ENCODE assay signal across 22 cellular contexts in the genomic region with DNA sequence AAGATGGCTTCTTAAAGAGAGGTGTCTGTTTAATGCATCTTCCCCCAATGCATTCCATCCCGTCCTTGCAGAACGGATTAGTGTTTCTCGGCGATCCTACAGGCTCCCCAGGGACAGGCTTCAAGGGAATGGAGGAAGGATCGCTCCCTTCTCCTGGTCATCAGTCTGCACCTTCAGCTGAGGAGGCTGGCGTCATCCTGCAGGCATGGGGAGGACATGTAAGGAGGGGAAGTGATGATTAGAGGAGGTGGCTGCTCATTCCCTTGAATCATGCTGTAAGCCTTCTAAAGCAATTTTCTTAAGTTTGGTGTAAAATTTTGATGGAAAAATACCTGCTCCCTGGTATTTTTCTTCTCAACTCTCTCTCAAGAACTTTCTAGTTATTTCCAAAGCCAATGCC.
A peak's percentile ranks its signal among the peaks of the same experiment; 100 is the strongest.
DNase-seq lines count a peak whose midpoint lies in the region; ATAC-seq, FAIRE-seq and TF ChIP-seq lines count a peak whose summit lies in the region.
"Had no signal": no experiment of that assay in that cellular context is flagged by ENCODE, and none has a peak within 500 bp of the region (broad histone marks: within the 10 kb centered on the region; RNA-seq: fewer than 3 reads in every experiment).

No MANE protein-coding gene starts in this region.

- no peaks in the 10 kb centered on the region for H3K79me2 ChIP-seq in Karpas-422 (ENCODE audit: low read length)

- no peaks in the 10 kb centered on the region for H3K36me3 Mint-ChIP-seq in activated naive CD4-positive, alpha-beta T cell treated with anti-CD3 and anti-CD28 coated beads, Interleukin-2, amount 50 U/mL, for 72 hours
- H3K36me3 Mint-ChIP-seq in central memory CD8-positive, alpha-beta T cell (ENCODE audit: insufficient read depth): peaks cover 5% of the 10 kb centered on the region

- no peak overlapping the region for H3K4me2 ChIP-seq in Karpas-422 (ENCODE audit: low read depth, low read length, poor library complexity, severe bottlenecking)
- H3K4me2 ChIP-seq: KMS-11 had no signal

- DNase-seq in activated naive CD4-positive, alpha-beta T cell treated with anti-CD3 and anti-CD28 coated beads, Interleukin-2, amount 50 U/mL, for 72 hours (ENCODE audit: low spot score in 2 of 2): no peak
- DNase-seq in activated naive CD4-positive, alpha-beta T cell treated with Interleukin-2 at 50 U/mL for 16 hours: no peak
- DNase-seq in RCC 7860 (ENCODE audit: low spot score): peak; percentile 20
- no peak for DNase-seq in central memory CD8-positive, alpha-beta T cell (ENCODE audit: low spot score in 2 of 2)
- DNase-seq in heart right ventricle: no peak
- DNase-seq in Karpas-422: no peak
- DNase-seq: activated CD4-positive, CD25-positive, alpha-beta regulatory T cell treated with anti-CD3 and anti-CD28 coated beads, Interleukin-2, amount 50 U/mL, for 72 hours; amniotic stem cell; glutamatergic neuron; left ventricle myocardium inferior; midbrain; NCI-H1092; NCI-H1930; stimulated activated naive CD4-positive, alpha-beta T cell treated with Interleukin-2 at 50 U/mL for 16 hours; transverse colon had no signal

- 43 to 45% methylated on average over 6 of the region's 6 CpGs for WGBS in heart right ventricle, 2 donors

- H3K9me3 ChIP-seq in heart right ventricle (no peaks in the 10 kb centered on the region), Karpas-422 (ENCODE audit: low read length) (no peaks in the 10 kb centered on the region)
- H3K9me3 ChIP-seq: left ventricle myocardium inferior, transverse colon had no signal

- H2AFZ ChIP-seq in Karpas-422 (ENCODE audit: low read length): no peak overlapping the region

- H3K36me3 ChIP-seq in heart right ventricle (no peaks in the 10 kb centered on the region), Karpas-422 (ENCODE audit: insufficient read depth, low read length) (no peaks in the 10 kb centered on the region)
- H3K36me3 ChIP-seq: left ventricle myocardium inferior, transverse colon had no signal

- no peak for TF ChIP-seq CTCF in heart right ventricle (IDR thresholded peaks at IDR 0.05)

- H4K20me1 ChIP-seq in Karpas-422 (ENCODE audit: insufficient read depth, low read depth, low read length): no peaks in the 10 kb centered on the region

- H3K27me3 Mint-ChIP-seq in central memory CD8-positive, alpha-beta T cell: no peaks in the 10 kb centered on the region

- no peaks in the 10 kb centered on the region for H3K9me3 Mint-ChIP-seq in activated naive CD4-positive, alpha-beta T cell treated with anti-CD3 and anti-CD28 coated beads, Interleukin-2, amount 50 U/mL, for 72 hours
- no peaks in the 10 kb centered on the region for H3K9me3 Mint-ChIP-seq in central memory CD8-positive, alpha-beta T cell
- H3K9me3 Mint-ChIP-seq: neural crest cell had no signal

- H3K9me2 ChIP-seq in Karpas-422 (replicated peaks; ENCODE audit: insufficient read depth, low read length): no peaks in the 10 kb centered on the region

- ATAC-seq in activated naive CD4-positive, alpha-beta T cell treated with anti-CD3 and anti-CD28 coated beads, Interleukin-2, amount 50 U/mL, for 72 hours: peak; percentile 44 to 50
- no peak for ATAC-seq in central memory CD8-positive, alpha-beta T cell (replicated peaks; ENCODE audit: extremely low read depth, poor library complexity, severe bottlenecking)
- ATAC-seq in GM19467 (IDR thresholded peaks at IDR 0.05; ENCODE audit: unreplicated experiment) (no peak), heart right ventricle (no peak)

- H3K4me3 ChIP-seq in heart right ventricle (no peak overlapping the region), Karpas-422 (ENCODE audit: low read length) (no peak overlapping the region)
- H3K4me3 ChIP-seq: left ventricle myocardium inferior, SK-N-MC, transverse colon had no signal

- no peak for FAIRE-seq in RCC 7860 (lab: Jason Lieb, UNC)
- FAIRE-seq: bronchial epithelial cell, HTR-8/SVneo had no signal

- H3K4me1 ChIP-seq in heart right ventricle: no peaks in the 10 kb centered on the region
- H3K4me1 ChIP-seq in Karpas-422 (ENCODE audit: low read length): no peaks in the 10 kb centered on the region
- H3K4me1 ChIP-seq: left ventricle myocardium inferior, transverse colon had no signal

- peaks cover 0 to 68% (median 46%) of the 10 kb centered on the region in 7 donors for H3K27me3 ChIP-seq in heart right ventricle
- H3K27me3 ChIP-seq in Karpas-422 (ENCODE audit: low read length): no peaks in the 10 kb centered on the region

- H3K4me3 Mint-ChIP-seq in central memory CD8-positive, alpha-beta T cell: peak overlapping the region; percentile 69
- H3K4me3 Mint-ChIP-seq: neural crest cell had no signal

- H3K9ac ChIP-seq in Karpas-422 (ENCODE audit: low read length): no peak overlapping the region
- H3K9ac ChIP-seq: KMS-11 had no signal

- peak overlapping the region in 1 of 10 donors; percentile 20 for H3K27ac ChIP-seq in heart right ventricle
- H3K27ac ChIP-seq in Karpas-422 (ENCODE audit: low read length): no peak overlapping the region
- H3K27ac ChIP-seq: KMS-11, left ventricle myocardium inferior, SK-N-MC, transverse colon had no signal

- H3K27ac Mint-ChIP-seq in activated naive CD4-positive, alpha-beta T cell treated with anti-CD3 and anti-CD28 coated beads, Interleukin-2, amount 50 U/mL, for 72 hours: peak overlapping the region in 1 of 2 donors; percentile 75
- peak overlapping the region; percentile 71 for H3K27ac Mint-ChIP-seq in central memory CD8-positive, alpha-beta T cell (ENCODE audit: low read depth)
- H3K27ac Mint-ChIP-seq: progenitor cell of endocrine pancreas had no signal

- intact Hi-C loops in heart right ventricle (cut with DNase I): loop anchor here in 1 of 10 donors (5.0 kb wide), 1 partner anchor 51 kb away; no protein-coding TSS in a partner anchor

- H3K4me1 Mint-ChIP-seq in central memory CD8-positive, alpha-beta T cell: peaks cover 12% of the 10 kb centered on the region

Comparison
In these comparisons a context has a peak if more than half of its experiments do, and no peak if none do; other contexts are left out.
1. ATAC-seq: peak in activated naive CD4-positive, alpha-beta T cell treated with anti-CD3 and anti-CD28 coated beads, Interleukin-2, amount 50 U/mL, for 72 hours (2 of 2); none in central memory CD8-positive, alpha-beta T cell (single experiment), GM19467 (single experiment) and heart right ventricle (0 of 8).